Comparison of ENCODE assay signal across 8 cellular contexts in the genomic region with DNA sequence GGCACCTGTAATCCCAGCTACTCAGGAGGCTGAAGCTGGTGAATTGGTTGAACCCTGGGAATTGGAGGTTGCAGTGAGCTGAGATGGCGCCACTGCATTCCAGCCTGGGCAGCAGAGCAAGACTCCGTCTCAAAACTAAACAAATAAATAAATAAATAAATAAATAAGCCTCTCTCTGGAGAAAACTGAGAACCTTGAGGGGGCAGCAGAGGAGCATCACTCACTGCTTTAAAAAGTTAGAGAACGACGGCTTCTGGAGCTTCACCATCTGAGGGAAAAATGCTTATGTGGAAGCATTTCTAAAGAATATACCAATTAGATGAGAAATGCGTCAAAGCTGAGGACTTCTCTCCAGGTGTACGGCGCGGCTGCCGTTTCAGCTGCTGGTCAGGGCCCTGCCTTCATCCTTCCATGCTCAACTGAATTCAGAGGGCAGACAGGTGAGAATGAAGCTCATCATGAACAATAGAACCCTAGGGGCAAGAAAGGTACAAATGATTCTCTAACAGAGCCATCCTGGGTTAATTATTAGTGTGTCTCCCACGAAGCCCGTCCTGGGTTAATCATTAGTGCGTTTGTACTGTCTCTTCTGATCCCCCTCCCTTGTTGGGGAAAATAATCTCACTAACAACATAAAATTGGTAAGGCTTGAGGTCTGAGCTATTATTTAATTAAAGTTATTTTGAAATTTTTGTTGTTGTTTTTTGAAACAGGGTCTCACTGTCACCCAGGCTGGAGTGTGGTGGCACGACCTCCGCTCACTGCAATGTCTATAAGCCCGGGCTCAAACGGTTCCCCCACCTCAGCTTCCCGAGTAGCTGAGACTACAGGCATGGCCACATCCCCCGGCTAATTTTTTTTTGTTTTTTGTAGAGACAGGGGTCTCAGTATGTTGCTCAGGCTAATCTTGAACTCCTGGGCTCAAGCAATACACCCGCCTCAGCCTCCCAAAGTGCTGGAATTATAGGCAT.
DNase-seq lines count a peak whose midpoint lies in the region; ATAC-seq and TF ChIP-seq lines count a peak whose summit lies in the region.

No MANE protein-coding gene starts in this region.

- H3K36me3 ChIP-seq in heart left ventricle = no peaks in the 10 kb centered on the region
- no peaks in the 10 kb centered on the region for H3K36me3 ChIP-seq in right atrium auricular region
- no peaks in the 10 kb centered on the region for H3K36me3 ChIP-seq in SK-N-MC (ENCODE audit: insufficient read depth, low read length)
- H3K36me3 ChIP-seq in upper lobe of right lung = no peaks in the 10 kb centered on the region
- H3K36me3 ChIP-seq in Peyer's patch = no peaks in the 10 kb centered on the region

- no peak overlapping the region for H3K9ac ChIP-seq in SK-N-MC (ENCODE audit: insufficient read length)

- peak in 10 of 12 donors; percentile 21 to 60 (median 48) for TF ChIP-seq CTCF in heart left ventricle (IDR thresholded peaks at IDR 0.05)
- TF ChIP-seq CTCF in right atrium auricular region (IDR thresholded peaks at IDR 0.05) = peak in 1 of 2 donors; percentile 51
- TF ChIP-seq CTCF in upper lobe of right lung (IDR thresholded peaks at IDR 0.05) = peak; percentile 38
- no peak for TF ChIP-seq CTCF in Peyer's patch (IDR thresholded peaks at IDR 0.05)

- no peak for TF ChIP-seq POLR2A in heart left ventricle (IDR thresholded peaks at IDR 0.05)
- TF ChIP-seq POLR2A in Peyer's patch (IDR thresholded peaks at IDR 0.05) = no peak

- no peaks in the 10 kb centered on the region for H3K4me1 ChIP-seq in heart left ventricle
- H3K4me1 ChIP-seq in right atrium auricular region = no peaks in the 10 kb centered on the region
- no peaks in the 10 kb centered on the region for H3K4me1 ChIP-seq in upper lobe of right lung
- peaks cover 0 to 7% (median 0%) of the 10 kb centered on the region in 4 donors for H3K4me1 ChIP-seq in Peyer's patch

- peak in 1 of 5 donors; percentile 25 for DNase-seq in heart left ventricle
- DNase-seq in right atrium auricular region (ENCODE audit: low spot score) = no peak
- DNase-seq in SK-N-MC (ENCODE audit: low read depth, low spot score) = peak; percentile 48
- peak; percentile 11 for DNase-seq in globus pallidus (ENCODE audit: low spot score)
- no peak for DNase-seq in upper lobe of right lung
- DNase-seq in NCI-H1930 (lab: John Stamatoyannopoulos, UW) = no peak
- no peak for DNase-seq in Peyer's patch
- no peak for DNase-seq in NOMO-1 treated with DMSO at 0.1 percent for 48 hours (lab: John Stamatoyannopoulos, UW; ENCODE audit: unreplicated experiment)

- peak in 1 of 4 donors; percentile 36 for ATAC-seq in heart left ventricle
- no peak for ATAC-seq in upper lobe of right lung

- H3K27ac ChIP-seq in heart left ventricle = no peak overlapping the region
- no peak overlapping the region for H3K27ac ChIP-seq in right atrium auricular region
- H3K27ac ChIP-seq in SK-N-MC = no peak overlapping the region
- no peak overlapping the region for H3K27ac ChIP-seq in upper lobe of right lung
- no peak overlapping the region for H3K27ac ChIP-seq in Peyer's patch

- intact Hi-C loops in heart left ventricle (cut with DNase I) = loop anchor here in 5 of 10 donors (5.0 to 10.0 kb wide), 3 partner anchors 361 to 641 kb away; no protein-coding TSS in a partner anchor
- intact Hi-C loops in upper lobe of right lung (cut with DNase I) = no loop called here

- no peak overlapping the region for H3K4me3 ChIP-seq in heart left ventricle
- no peak overlapping the region for H3K4me3 ChIP-seq in right atrium auricular region
- no peak overlapping the region for H3K4me3 ChIP-seq in SK-N-MC
- H3K4me3 ChIP-seq in upper lobe of right lung = no peak overlapping the region
- H3K4me3 ChIP-seq in Peyer's patch = no peak overlapping the region

- no peaks in the 10 kb centered on the region for H3K9me3 ChIP-seq in heart left ventricle
- H3K9me3 ChIP-seq in right atrium auricular region = no peaks in the 10 kb centered on the region
- no peaks in the 10 kb centered on the region for H3K9me3 ChIP-seq in SK-N-MC (ENCODE audit: low read depth, low read length)
- no peaks in the 10 kb centered on the region for H3K9me3 ChIP-seq in upper lobe of right lung
- no peaks in the 10 kb centered on the region for H3K9me3 ChIP-seq in Peyer's patch

- H3K27me3 ChIP-seq in heart left ventricle = no peaks in the 10 kb centered on the region
- no peaks in the 10 kb centered on the region for H3K27me3 ChIP-seq in right atrium auricular region
- no peaks in the 10 kb centered on the region for H3K27me3 ChIP-seq in upper lobe of right lung
- no peaks in the 10 kb centered on the region for H3K27me3 ChIP-seq in Peyer's patch

- 68 to 73% (median 70%) methylated on average over 19 of the region's 19 CpGs for WGBS in heart left ventricle, 4 donors

Comparison
In these comparisons a context has a peak if more than half of its experiments do, and no peak if none do; other contexts are left out.
1. DNase-seq: peak in SK-N-MC (single experiment) and globus pallidus (single experiment); none in right atrium auricular region (single experiment), upper lobe of right lung (single experiment), NCI-H1930 (0 of 2), Peyer's patch (0 of 3) and NOMO-1 treated with DMSO at 0.1 percent for 48 hours (single experiment).
2. CTCF ChIP-seq: peak in heart left ventricle (10 of 12) and upper lobe of right lung (single experiment); none in Peyer's patch (0 of 6).